8 cellular contexts compared by ENCODE assay signal in genomic region chr16:51152691-51153261, GRCh38. TPM values are rescaled to one million over a fixed set of nuclear protein-coding genes. Genes with fewer than 3 reads are reported as not detected.
DNase-seq lines count a peak whose midpoint lies in the region; ATAC-seq, FAIRE-seq and TF ChIP-seq lines count a peak whose summit lies in the region.

No MANE protein-coding gene starts in this region.

- peaks cover 0 to 51% (median 18%) of the 10 kb centered on the region in 12 donors for H3K4me1 ChIP-seq in heart left ventricle
- H3K4me1 ChIP-seq in rectal smooth muscle tissue (ENCODE audit: control insufficient read depth, insufficient read depth, low read length), result no peaks in the 10 kb centered on the region

- ATAC-seq in heart left ventricle (no peak), HG02884 (IDR thresholded peaks at IDR 0.05; ENCODE audit: unreplicated experiment) (no peak)

- FAIRE-seq in frontal cortex (lab: Jason Lieb, UNC), result no peak

- 1 to 3% (median 2%) methylated on average over 26 to 51 of the region's 51 CpGs for WGBS in heart left ventricle, 4 donors

- DNase-seq in DMS 273 (lab: John Stamatoyannopoulos, UW; ENCODE audit: unreplicated experiment) (peak; percentile 86), SK-N-DZ (ENCODE audit: low spot score) (peak; percentile 13), heart left ventricle (no peak), frontal cortex (ENCODE audit: low spot score in 2 of 2) (no peak), NCI-H2081 treated with DMSO at 0.1 percent for 48 hours (lab: John Stamatoyannopoulos, UW) (no peak)
- no peak for DNase-seq in central memory CD4-positive, alpha-beta T cell

- TF ChIP-seq CTCF in heart left ventricle (IDR thresholded peaks at IDR 0.05), result no peak

- no peak overlapping the region for H3K9ac ChIP-seq in rectal smooth muscle tissue (ENCODE audit: low read length)

- H3K27ac ChIP-seq in heart left ventricle (peak overlapping the region in 2 of 12 donors; percentile 34 to 45), rectal smooth muscle tissue (ENCODE audit: low read depth, low read length) (no peak overlapping the region)

- H3K36me3 ChIP-seq in heart left ventricle (no peaks in the 10 kb centered on the region), rectal smooth muscle tissue (ENCODE audit: control insufficient read depth, insufficient read depth, low read length) (no peaks in the 10 kb centered on the region)

- H3K9me3 ChIP-seq in heart left ventricle, result no peaks in the 10 kb centered on the region

- no peak for TF ChIP-seq POLR2A in heart left ventricle (IDR thresholded peaks at IDR 0.05)

- H3K4me3 ChIP-seq in heart left ventricle (peak overlapping the region; percentile 34 to 62 (median 50)), rectal smooth muscle tissue (ENCODE audit: low read length) (peak overlapping the region; percentile 36)

- H3K27me3 ChIP-seq in heart left ventricle (peaks cover 52 to 99% (median 95%) of the 10 kb centered on the region in 9 donors), rectal smooth muscle tissue (ENCODE audit: control insufficient read depth, insufficient read depth, low read length) (peaks cover 18% of the 10 kb centered on the region)

- intact Hi-C loops in heart left ventricle (cut with DNase I), result no loop called here

RNA-seq across cellular contexts. Expression of gene SALL1, which starts 1.7 kb away (rescaled TPM):
- polyA plus RNA-seq in SK-N-DZ (2014; cell fraction: cytosol; rRNA removed), result 0.29 and 0.39 TPM in 2 replicates
- polyA plus RNA-seq in SK-N-DZ (2014; cell fraction: nucleus; rRNA removed), result 0.09 and 1.2 TPM in 2 replicates
- total RNA-seq in heart left ventricle, result under 1 TPM in 5 of 9 donors, not detected in 4; 0.05 to 0.75 (median 0.13) TPM
- under 1 TPM; 0.08 TPM for polyA plus RNA-seq in heart left ventricle
- total RNA-seq in frontal cortex, result 5.3 TPM

Comparison
In these comparisons a context has a peak if more than half of its experiments do, and no peak if none do; other contexts are left out.
1. DNase-seq: peak in DMS 273 (single experiment) and SK-N-DZ (single experiment); none in heart left ventricle (0 of 5), frontal cortex (0 of 2), NCI-H2081 treated with DMSO at 0.1 percent for 48 hours (single experiment) and central memory CD4-positive, alpha-beta T cell (single experiment).